10 cellular contexts compared by ENCODE assay signal in the genomic region with DNA sequence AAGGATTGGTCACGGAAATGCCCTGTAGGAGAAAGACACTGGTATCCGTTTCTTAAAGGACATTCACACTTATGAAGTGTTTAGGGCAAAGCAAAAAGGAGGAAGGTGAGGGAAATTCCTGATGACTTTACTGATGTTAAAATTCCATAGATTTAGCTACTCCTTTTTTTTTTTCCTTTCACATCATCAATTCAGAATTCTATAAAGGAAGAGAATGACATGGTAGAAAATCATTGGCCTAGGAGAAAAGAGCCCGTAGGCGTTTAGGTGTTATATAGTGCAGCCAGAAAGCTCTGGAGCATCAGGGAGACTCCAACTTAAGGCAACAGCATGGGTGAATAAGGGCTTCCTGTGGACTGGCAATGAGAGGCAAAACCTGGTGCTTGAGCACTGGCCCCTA. TPM values are rescaled to one million over a fixed set of nuclear protein-coding genes. Genes with fewer than 3 reads are reported as not detected.
DNase-seq lines count a peak whose midpoint lies in the region; ATAC-seq and TF ChIP-seq lines count a peak whose summit lies in the region.
"Had no signal": no experiment of that assay in that cellular context is flagged by ENCODE, and none has a peak within 500 bp of the region (broad histone marks: within the 10 kb centered on the region; RNA-seq: fewer than 3 reads in every experiment).

A gene (plus strand): TSS at position 301 of the 400 bp plus-strand sequence. CDS start 178 bp downstream, outside the sequence.

- H3K4me2 ChIP-seq in SK-N-SH = no peak within 1 kb of the TSS

- H3K4me1 Mint-ChIP-seq in activated B cell treated with CpG ODN at 0.5 μM for 24 hours = peaks cover 24% of the 10 kb centered on the region

- no peaks in the 10 kb centered on the region for H3K36me3 Mint-ChIP-seq in activated B cell treated with CpG ODN at 0.5 μM for 24 hours (ENCODE audit: low read depth)

- H3K27ac Mint-ChIP-seq in activated B cell treated with CpG ODN at 0.5 μM for 24 hours = no peak within 1 kb of the TSS

- H3K27me3 Mint-ChIP-seq in activated B cell treated with CpG ODN at 0.5 μM for 24 hours = peaks cover 73% of the 10 kb centered on the region

- no peaks in the 10 kb centered on the region for H3K79me2 ChIP-seq in SK-N-SH (ENCODE audit: insufficient read depth)

- TF ChIP-seq CTCF in SK-N-SH (IDR thresholded peaks at IDR 0.05) (no peak), activated B cell treated with CpG ODN at 0.5 μM for 24 hours (IDR thresholded peaks at IDR 0.05) (no peak), foreskin fibroblast (IDR thresholded peaks at IDR 0.05; ENCODE audit: low read depth, low read length) (no peak), sigmoid colon (IDR thresholded peaks at IDR 0.05) (no peak)

- H3K9me2 ChIP-seq in SK-N-SH = no peaks in the 10 kb centered on the region

- no peaks in the 10 kb centered on the region for H3K9me3 Mint-ChIP-seq in activated B cell treated with CpG ODN at 0.5 μM for 24 hours

- TF ChIP-seq EP300 in SK-N-SH (IDR thresholded peaks at IDR 0.05; ENCODE audit: borderline replicate concordance in 1 of 2, low read depth in 1 of 2, low read length in 1 of 2) (no peak), sigmoid colon (IDR thresholded peaks at IDR 0.05) (no peak)

- H3K9ac ChIP-seq in SK-N-SH = no peak within 1 kb of the TSS

- H3K4me1 ChIP-seq in SK-N-SH (ENCODE audit: control insufficient read depth in 1 of 2, insufficient read depth in 2 of 2, low read depth in 1 of 2, low read length in 1 of 2) (peaks cover 7 to 14% of the 10 kb centered on the region in 2 experiments), sigmoid colon (peaks cover 0 to 24% (median 19%) of the 10 kb centered on the region in 4 donors), HAP-1 (peaks cover 2% of the 10 kb centered on the region; the same call in 1 of the 2 replicates)
- H3K4me1 ChIP-seq: A549 had no signal

- TF ChIP-seq POLR2A in sigmoid colon (IDR thresholded peaks at IDR 0.05) = no peak

- intact Hi-C loops in activated B cell treated with CpG ODN at 0.5 μM for 24 hours (cut with micrococcal nuclease) (no loop called here), sigmoid colon (cut with DNase I) (no loop called here)

- DNase-seq in SK-N-SH (no peak), activated B cell treated with CpG ODN at 0.5 μM for 24 hours (no peak), foreskin fibroblast (no peak), sigmoid colon (no peak), HAP-1 (ENCODE audit: low spot score in 2 of 2) (no peak), NCI-H1436 treated with DMSO at 0.1 percent for 48 hours (lab: John Stamatoyannopoulos, UW) (no peak)

- no peak for TF ChIP-seq RAD21 in SK-N-SH (IDR thresholded peaks at IDR 0.05; ENCODE audit: low read length)

- peaks cover 19% of the 10 kb centered on the region for H3F3A ChIP-seq in SK-N-SH (replicated peaks; ENCODE audit: insufficient read depth)

- H3K36me3 ChIP-seq in SK-N-SH (replicated peaks in 1 of 2; ENCODE audit: control insufficient read depth in 1 of 2, insufficient read depth in 2 of 2, low read length in 1 of 2) (peaks cover 0 to 3% of the 10 kb centered on the region in 2 experiments), sigmoid colon (no peaks in the 10 kb centered on the region), HAP-1 (replicated peaks) (no peaks in the 10 kb centered on the region)
- H3K36me3 ChIP-seq: neutrophil had no signal

- WGBS in SK-N-SH (ENCODE audit: low lambda C conversion rate) = 92% methylated on average over 4 of the region's 4 CpGs
- WGBS in sigmoid colon, 2 donors = 81 to 84% methylated on average over 4 of the region's 4 CpGs

- H3K27ac ChIP-seq in SK-N-SH (ENCODE audit: low read depth in 2 of 2, low read length in 1 of 2) = peak within 1 kb of the TSS; percentile 68 to 74; a peak in 2 of 4 replicates
- H3K27ac ChIP-seq in sigmoid colon = peak within 1 kb of the TSS in 1 of 4 donors; percentile 74
- H3K27ac ChIP-seq: A549, neutrophil had no signal

- CTCF ChIA-PET in SK-N-SH (lab: Yijun Ruan, JAX) = no interaction called here
- CTCF ChIA-PET in activated B cell treated with CpG ODN at 0.5 μM for 24 hours (lab: Charles Lee) = no interaction called here

- in situ Hi-C loops in HAP-1 (cut with MboI; ENCODE audit: low sequenced_read_pairs) = loop anchor here (25.0 kb wide), 1 partner anchor 309 kb away; no protein-coding TSS in a partner anchor

- POLR2A ChIA-PET in SK-N-SH (lab: Yijun Ruan, JAX) (interaction anchor here (0.6 kb wide), 1 partner anchor 439 kb away, joined by 3 read pairs; no protein-coding TSS in a partner anchor), activated B cell treated with CpG ODN at 0.5 μM for 24 hours (lab: Charles Lee) (no interaction called here)

- H3K27me3 ChIP-seq in SK-N-SH (ENCODE audit: insufficient read depth) (no peaks in the 10 kb centered on the region), sigmoid colon (peaks cover 0 to 27% (median 0%) of the 10 kb centered on the region in 3 donors), HAP-1 (ENCODE audit: low read depth) (peaks cover 17% of the 10 kb centered on the region)

- H3K9me3 ChIP-seq in SK-N-SH (no peaks in the 10 kb centered on the region), sigmoid colon (no peaks in the 10 kb centered on the region), HAP-1 (no peaks in the 10 kb centered on the region)
- H3K9me3 ChIP-seq: A549, neutrophil had no signal

- H2AFZ ChIP-seq in SK-N-SH (ENCODE audit: low read depth) = peak within 1 kb of the TSS; percentile 95; the same call in 1 of the 2 replicates

- H3K4me3 Mint-ChIP-seq in activated B cell treated with CpG ODN at 0.5 μM for 24 hours = peak within 1 kb of the TSS; percentile 80

- no peak for ATAC-seq in SK-N-SH treated with all-trans-retinoic acid at 6 μM for 48 hours
- no peak for ATAC-seq in activated B cell treated with CpG ODN at 0.5 μM for 24 hours (ENCODE audit: low read depth)
- no peak for ATAC-seq in GM21515 (IDR thresholded peaks at IDR 0.05; ENCODE audit: unreplicated experiment)

- H3K4me3 ChIP-seq in SK-N-SH (ENCODE audit: low read depth in 2 of 2, low read length in 1 of 2) (no peak within 1 kb of the TSS), foreskin fibroblast (ENCODE audit: low read depth in 1 of 2, low read length in 2 of 2) (peak within 1 kb of the TSS; percentile 30 to 43), sigmoid colon (peak within 1 kb of the TSS; percentile 43 to 64 (median 58)), HAP-1 (no peak within 1 kb of the TSS)

- no peaks in the 10 kb centered on the region for H4K20me1 ChIP-seq in SK-N-SH (ENCODE audit: insufficient read depth)

TF ChIP-seq in SK-N-SH, 30 proteins besides CTCF, POLR2A, EP300 and RAD21 (continues in another document):
- TF ChIP-seq, protein P1, sequence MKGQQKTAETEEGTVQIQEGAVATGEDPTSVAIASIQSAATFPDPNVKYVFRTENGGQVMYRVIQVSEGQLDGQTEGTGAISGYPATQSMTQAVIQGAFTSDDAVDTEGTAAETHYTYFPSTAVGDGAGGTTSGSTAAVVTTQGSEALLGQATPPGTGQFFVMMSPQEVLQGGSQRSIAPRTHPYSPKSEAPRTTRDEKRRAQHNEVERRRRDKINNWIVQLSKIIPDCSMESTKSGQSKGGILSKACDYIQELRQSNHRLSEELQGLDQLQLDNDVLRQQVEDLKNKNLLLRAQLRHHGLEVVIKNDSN (IDR thresholded peaks at IDR 0.05; ENCODE audit: borderline replicate concordance, low read depth) = no peak
- TF ChIP-seq CHD2 (IDR thresholded peaks at IDR 0.05; ENCODE audit: low read length, partially characterized antibody) (no peak), FOXM1 (IDR thresholded peaks at IDR 0.05; ENCODE audit: low read depth) (no peak), GATA2 (CRISPR knock-in tag; IDR thresholded peaks at IDR 0.05) (no peak)
- TF ChIP-seq, protein P2, sequence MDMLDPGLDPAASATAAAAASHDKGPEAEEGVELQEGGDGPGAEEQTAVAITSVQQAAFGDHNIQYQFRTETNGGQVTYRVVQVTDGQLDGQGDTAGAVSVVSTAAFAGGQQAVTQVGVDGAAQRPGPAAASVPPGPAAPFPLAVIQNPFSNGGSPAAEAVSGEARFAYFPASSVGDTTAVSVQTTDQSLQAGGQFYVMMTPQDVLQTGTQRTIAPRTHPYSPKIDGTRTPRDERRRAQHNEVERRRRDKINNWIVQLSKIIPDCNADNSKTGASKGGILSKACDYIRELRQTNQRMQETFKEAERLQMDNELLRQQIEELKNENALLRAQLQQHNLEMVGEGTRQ (IDR thresholded peaks at IDR 0.05; ENCODE audit: borderline replicate concordance, low read depth, low read length) = no peak

TF ChIP-seq in SK-N-SH treated with all-trans-retinoic acid at 6 μM for 48 hours, 23 proteins besides CTCF, POLR2A, EP300 and RAD21 (continues in another document):
- TF ChIP-seq TOX (CRISPR knock-in tag; IDR thresholded peaks at IDR 0.05; ENCODE audit: borderline replicate concordance) (no peak), GLIS3 (CRISPR knock-in tag; IDR thresholded peaks at IDR 0.05) (no peak), ESRRG (CRISPR knock-in tag; IDR thresholded peaks at IDR 0.05) (no peak), PPARA (CRISPR knock-in tag; IDR thresholded peaks at IDR 0.05; ENCODE audit: borderline replicate concordance) (no peak)
- TF ChIP-seq, protein P3, sequence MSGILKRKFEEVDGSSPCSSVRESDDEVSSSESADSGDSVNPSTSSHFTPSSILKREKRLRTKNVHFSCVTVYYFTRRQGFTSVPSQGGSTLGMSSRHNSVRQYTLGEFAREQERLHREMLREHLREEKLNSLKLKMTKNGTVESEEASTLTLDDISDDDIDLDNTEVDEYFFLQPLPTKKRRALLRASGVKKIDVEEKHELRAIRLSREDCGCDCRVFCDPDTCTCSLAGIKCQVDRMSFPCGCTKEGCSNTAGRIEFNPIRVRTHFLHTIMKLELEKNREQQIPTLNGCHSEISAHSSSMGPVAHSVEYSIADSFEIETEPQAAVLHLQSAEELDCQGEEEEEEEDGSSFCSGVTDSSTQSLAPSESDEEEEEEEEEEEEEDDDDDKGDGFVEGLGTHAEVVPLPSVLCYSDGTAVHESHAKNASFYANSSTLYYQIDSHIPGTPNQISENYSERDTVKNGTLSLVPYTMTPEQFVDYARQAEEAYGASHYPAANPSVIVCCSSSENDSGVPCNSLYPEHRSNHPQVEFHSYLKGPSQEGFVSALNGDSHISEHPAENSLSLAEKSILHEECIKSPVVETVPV (CRISPR knock-in tag; IDR thresholded peaks at IDR 0.05) = no peak

RNA-seq across cellular contexts. Expression of the gene that starts here (rescaled TPM):
- polyA plus RNA-seq in SK-N-SH (2012; rRNA removed) (1.3 and 1.5 TPM in 2 replicates), sigmoid colon (1 to 10 TPM in 1 of 3 donors, under 1 TPM in 2; 0.41 to 1.2 (median 0.46) TPM)
- 1.9 and 2.8 TPM in 2 replicates for polyA plus RNA-seq in SK-N-SH (2012; cell fraction: cytosol; rRNA removed)
- polyA plus RNA-seq in SK-N-SH (2012; cell fraction: nucleus; rRNA removed) = 0.41 and 0.97 TPM in 2 replicates
- total RNA-seq in activated B cell treated with CpG ODN at 0.5 μM for 24 hours (not detected in 2 replicates), sigmoid colon (1 to 10 TPM in 2 of 4 donors, under 1 TPM in 1, not detected in 1; 0.36 to 1.2 (median 1.2) TPM)
- polyA plus RNA-seq: A549 had no signal

Comparison
In these comparisons a context has a peak if more than half of its experiments do, and no peak if none do; other contexts are left out.
1. H3K4me3 ChIP-seq: peak in foreskin fibroblast (2 of 2) and sigmoid colon (4 of 4); none in SK-N-SH (0 of 2) and HAP-1 (single experiment).